In the genomic region with DNA sequence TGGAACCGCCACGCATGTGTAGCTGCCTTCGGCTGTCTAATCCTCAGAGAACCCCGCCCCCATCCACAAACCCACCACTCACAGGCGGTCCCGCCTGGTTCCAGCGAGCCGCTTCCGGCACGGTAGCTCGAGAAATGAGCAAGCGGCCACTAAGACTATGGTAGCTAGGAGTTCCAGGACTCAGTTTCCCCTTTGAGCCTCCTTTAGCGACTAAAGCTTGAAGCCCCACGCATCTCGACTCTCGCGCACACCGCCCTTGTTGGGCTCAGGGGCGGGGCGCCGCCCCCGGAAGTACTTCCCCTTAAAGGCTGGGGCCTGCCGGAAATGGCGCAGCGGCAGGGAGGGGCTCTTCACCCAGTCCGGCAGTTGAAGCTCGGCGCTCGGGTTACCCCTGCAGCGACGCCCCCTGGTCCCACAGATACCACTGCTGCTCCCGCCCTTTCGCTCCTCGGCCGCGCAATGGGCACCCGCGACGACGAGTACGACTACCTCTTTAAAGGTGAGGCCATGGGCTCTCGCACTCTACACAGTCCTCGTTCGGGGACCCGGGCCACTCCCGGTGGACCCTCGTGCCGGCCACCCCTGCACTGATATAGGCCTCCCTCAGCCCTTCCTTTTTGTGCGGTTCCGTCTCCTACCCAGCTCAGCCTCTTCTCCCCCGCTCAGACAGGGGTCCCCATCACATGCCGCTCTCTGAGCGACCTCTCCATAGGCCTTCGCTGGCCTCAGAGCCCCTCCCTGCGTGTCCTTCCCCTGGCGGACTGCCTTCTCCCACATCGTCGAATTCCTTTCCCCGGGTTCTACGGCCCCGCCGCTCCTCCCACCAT, we compare ENCODE assay signal across 1 cellular context.
TF ChIP-seq lines count a peak whose summit lies in the region.

A gene (plus strand): TSS at position 365 of the 827 bp plus-strand sequence. CDS start 95 bp downstream, at position 460.

TF ChIP-seq in HepG2, 621 proteins besides CTCF, POLR2A, EP300 and RAD21 (continued from another document and continues in another):
- TF ChIP-seq, protein P1, sequence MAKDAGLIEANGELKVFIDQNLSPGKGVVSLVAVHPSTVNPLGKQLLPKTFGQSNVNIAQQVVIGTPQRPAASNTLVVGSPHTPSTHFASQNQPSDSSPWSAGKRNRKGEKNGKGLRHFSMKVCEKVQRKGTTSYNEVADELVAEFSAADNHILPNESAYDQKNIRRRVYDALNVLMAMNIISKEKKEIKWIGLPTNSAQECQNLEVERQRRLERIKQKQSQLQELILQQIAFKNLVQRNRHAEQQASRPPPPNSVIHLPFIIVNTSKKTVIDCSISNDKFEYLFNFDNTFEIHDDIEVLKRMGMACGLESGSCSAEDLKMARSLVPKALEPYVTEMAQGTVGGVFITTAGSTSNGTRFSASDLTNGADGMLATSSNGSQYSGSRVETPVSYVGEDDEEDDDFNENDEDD (CRISPR knock-in tag; IDR thresholded peaks at IDR 0.05; ENCODE audit: borderline replicate concordance) = peak; percentile 78; the same call in 1 of the 2 replicates
- TF ChIP-seq STAT5B (CRISPR knock-in tag; IDR thresholded peaks at IDR 0.05) (no peak; the same call in 1 of the 2 replicates), POLR2AphosphoS2 (IDR thresholded peaks at IDR 0.05; ENCODE audit: low read depth, low read length) (no peak), KLF6 (CRISPR knock-in tag; IDR thresholded peaks at IDR 0.05) (peak; percentile 74; the same call in 1 of the 2 replicates), NKX3-1 (CRISPR knock-in tag; IDR thresholded peaks at IDR 0.05) (peak; percentile 47), NONO (IDR thresholded peaks at IDR 0.05) (no peak), NONO (CRISPR knock-in tag; conservative IDR thresholded peaks at IDR 0.05) (0 out of 2 replicates have a peak, but pooled peaks have one; percentile 63), GTF2F1 (IDR thresholded peaks at IDR 0.05; ENCODE audit: low read length) (0 out of 2 replicates have a peak, but pooled peaks have one; percentile 21), ZNF337 (CRISPR knock-in tag; IDR thresholded peaks at IDR 0.05; ENCODE audit: borderline replicate concordance, low read depth) (0 out of 2 replicates have a peak, but pooled peaks have one; percentile 41), SALL1 (CRISPR knock-in tag; IDR thresholded peaks at IDR 0.05) (peak; percentile 81), SP2 (CRISPR knock-in tag; IDR thresholded peaks at IDR 0.05) (peak; percentile 79), NCOA1 (CRISPR knock-in tag; IDR thresholded peaks at IDR 0.05) (0 out of 2 replicates have a peak, but pooled peaks have one; percentile 24), BCL6 (CRISPR knock-in tag; IDR thresholded peaks at IDR 0.05) (peak; percentile 13; the same call in 1 of the 2 replicates), ZFYVE20 (CRISPR knock-in tag; IDR thresholded peaks at IDR 0.05; ENCODE audit: borderline replicate concordance, low read depth) (0 out of 2 replicates have a peak, but pooled peaks have one; percentile 82), ZBTB20 (CRISPR knock-in tag; IDR thresholded peaks at IDR 0.05; ENCODE audit: borderline replicate concordance, low read depth) (no peak), GATAD1 (CRISPR knock-in tag; IDR thresholded peaks at IDR 0.05) (peak; percentile 88), SNAPC2 (CRISPR knock-in tag; IDR thresholded peaks at IDR 0.05) (no peak), FOXK1 (CRISPR knock-in tag; IDR thresholded peaks at IDR 0.05; ENCODE audit: borderline replicate concordance, low read depth) (peak; percentile 86; the same call in 1 of the 2 replicates), REL (CRISPR knock-in tag; conservative IDR thresholded peaks at IDR 0.05) (peak; percentile 62; the same call in 1 of the 2 replicates), ZNF670 (CRISPR knock-in tag; IDR thresholded peaks at IDR 0.05; ENCODE audit: borderline replicate concordance) (peak; percentile 78; the same call in 1 of the 2 replicates), ZNF780A (CRISPR knock-in tag; IDR thresholded peaks at IDR 0.05) (peak; percentile 61), ZNF234 (CRISPR knock-in tag; conservative IDR thresholded peaks at IDR 0.05) (no peak), ZNF678 (CRISPR knock-in tag; IDR thresholded peaks at IDR 0.05) (no peak), ZNF720 (CRISPR knock-in tag; IDR thresholded peaks at IDR 0.05) (no peak), ARNT2 (CRISPR knock-in tag; IDR thresholded peaks at IDR 0.05; ENCODE audit: low read depth) (peak; percentile 90), ZNF549 (CRISPR knock-in tag; IDR thresholded peaks at IDR 0.05) (no peak), IRX3 (CRISPR knock-in tag; IDR thresholded peaks at IDR 0.05; ENCODE audit: borderline replicate concordance, low read depth) (no peak), ARHGAP35 (CRISPR knock-in tag; IDR thresholded peaks at IDR 0.05; ENCODE audit: borderline replicate concordance) (peak; percentile 86; the same call in 1 of the 2 replicates), ISL2 (CRISPR knock-in tag; IDR thresholded peaks at IDR 0.05) (peak; percentile 51; the same call in 1 of the 2 replicates), STAG1 (CRISPR knock-in tag; IDR thresholded peaks at IDR 0.05) (peak; percentile 44), SOX5 (CRISPR knock-in tag; IDR thresholded peaks at IDR 0.05; ENCODE audit: borderline replicate concordance) (peak; percentile 66; the same call in 1 of the 2 replicates), AHR (CRISPR knock-in tag; IDR thresholded peaks at IDR 0.05) (peak; percentile 82; the same call in 1 of the 2 replicates), CEBPB (IDR thresholded peaks at IDR 0.05; ENCODE audit: borderline replicate concordance, low read depth, low read length) (no peak), RNF2 (conservative IDR thresholded peaks at IDR 0.05; ENCODE audit: low read depth) (peak; percentile 65)
- TF ChIP-seq, protein P2, sequence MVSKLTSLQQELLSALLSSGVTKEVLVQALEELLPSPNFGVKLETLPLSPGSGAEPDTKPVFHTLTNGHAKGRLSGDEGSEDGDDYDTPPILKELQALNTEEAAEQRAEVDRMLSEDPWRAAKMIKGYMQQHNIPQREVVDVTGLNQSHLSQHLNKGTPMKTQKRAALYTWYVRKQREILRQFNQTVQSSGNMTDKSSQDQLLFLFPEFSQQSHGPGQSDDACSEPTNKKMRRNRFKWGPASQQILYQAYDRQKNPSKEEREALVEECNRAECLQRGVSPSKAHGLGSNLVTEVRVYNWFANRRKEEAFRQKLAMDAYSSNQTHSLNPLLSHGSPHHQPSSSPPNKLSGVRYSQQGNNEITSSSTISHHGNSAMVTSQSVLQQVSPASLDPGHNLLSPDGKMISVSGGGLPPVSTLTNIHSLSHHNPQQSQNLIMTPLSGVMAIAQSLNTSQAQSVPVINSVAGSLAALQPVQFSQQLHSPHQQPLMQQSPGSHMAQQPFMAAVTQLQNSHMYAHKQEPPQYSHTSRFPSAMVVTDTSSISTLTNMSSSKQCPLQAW (CRISPR knock-in tag; IDR thresholded peaks at IDR 0.05) = peak; percentile 35
- TF ChIP-seq, protein P3, sequence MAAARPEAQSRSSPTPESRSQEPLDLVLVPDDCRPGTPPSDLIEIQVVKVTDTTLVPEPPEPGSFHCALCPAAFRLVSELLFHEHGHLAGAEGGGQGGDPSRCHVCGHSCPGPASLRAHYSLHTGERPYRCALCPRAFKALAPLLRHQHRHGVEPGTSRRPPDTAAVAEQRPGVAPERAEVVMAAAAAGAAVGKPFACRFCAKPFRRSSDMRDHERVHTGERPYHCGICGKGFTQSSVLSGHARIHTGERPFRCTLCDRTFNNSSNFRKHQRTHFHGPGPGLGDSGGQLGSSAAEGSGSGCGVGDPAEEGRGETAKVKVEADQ (CRISPR knock-in tag; IDR thresholded peaks at IDR 0.05; ENCODE audit: borderline replicate concordance) = peak; percentile 79
- TF ChIP-seq, protein P4, sequence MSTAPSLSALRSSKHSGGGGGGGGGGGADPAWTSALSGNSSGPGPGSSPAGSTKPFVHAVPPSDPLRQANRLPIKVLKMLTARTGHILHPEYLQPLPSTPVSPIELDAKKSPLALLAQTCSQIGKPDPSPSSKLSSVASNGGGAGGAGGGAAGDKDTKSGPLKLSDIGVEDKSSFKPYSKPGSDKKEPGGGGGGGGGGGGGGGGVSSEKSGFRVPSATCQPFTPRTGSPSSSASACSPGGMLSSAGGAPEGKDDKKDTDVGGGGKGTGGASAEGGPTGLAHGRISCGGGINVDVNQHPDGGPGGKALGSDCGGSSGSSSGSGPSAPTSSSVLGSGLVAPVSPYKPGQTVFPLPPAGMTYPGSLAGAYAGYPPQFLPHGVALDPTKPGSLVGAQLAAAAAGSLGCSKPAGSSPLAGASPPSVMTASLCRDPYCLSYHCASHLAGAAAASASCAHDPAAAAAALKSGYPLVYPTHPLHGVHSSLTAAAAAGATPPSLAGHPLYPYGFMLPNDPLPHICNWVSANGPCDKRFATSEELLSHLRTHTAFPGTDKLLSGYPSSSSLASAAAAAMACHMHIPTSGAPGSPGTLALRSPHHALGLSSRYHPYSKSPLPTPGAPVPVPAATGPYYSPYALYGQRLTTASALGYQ (CRISPR knock-in tag; IDR thresholded peaks at IDR 0.05) = peak; percentile 32; the same call in 1 of the 2 replicates
- TF ChIP-seq, protein P5, sequence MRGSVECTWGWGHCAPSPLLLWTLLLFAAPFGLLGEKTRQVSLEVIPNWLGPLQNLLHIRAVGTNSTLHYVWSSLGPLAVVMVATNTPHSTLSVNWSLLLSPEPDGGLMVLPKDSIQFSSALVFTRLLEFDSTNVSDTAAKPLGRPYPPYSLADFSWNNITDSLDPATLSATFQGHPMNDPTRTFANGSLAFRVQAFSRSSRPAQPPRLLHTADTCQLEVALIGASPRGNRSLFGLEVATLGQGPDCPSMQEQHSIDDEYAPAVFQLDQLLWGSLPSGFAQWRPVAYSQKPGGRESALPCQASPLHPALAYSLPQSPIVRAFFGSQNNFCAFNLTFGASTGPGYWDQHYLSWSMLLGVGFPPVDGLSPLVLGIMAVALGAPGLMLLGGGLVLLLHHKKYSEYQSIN (CRISPR knock-in tag; IDR thresholded peaks at IDR 0.05; ENCODE audit: borderline replicate concordance) = no peak
- TF ChIP-seq, protein P6, sequence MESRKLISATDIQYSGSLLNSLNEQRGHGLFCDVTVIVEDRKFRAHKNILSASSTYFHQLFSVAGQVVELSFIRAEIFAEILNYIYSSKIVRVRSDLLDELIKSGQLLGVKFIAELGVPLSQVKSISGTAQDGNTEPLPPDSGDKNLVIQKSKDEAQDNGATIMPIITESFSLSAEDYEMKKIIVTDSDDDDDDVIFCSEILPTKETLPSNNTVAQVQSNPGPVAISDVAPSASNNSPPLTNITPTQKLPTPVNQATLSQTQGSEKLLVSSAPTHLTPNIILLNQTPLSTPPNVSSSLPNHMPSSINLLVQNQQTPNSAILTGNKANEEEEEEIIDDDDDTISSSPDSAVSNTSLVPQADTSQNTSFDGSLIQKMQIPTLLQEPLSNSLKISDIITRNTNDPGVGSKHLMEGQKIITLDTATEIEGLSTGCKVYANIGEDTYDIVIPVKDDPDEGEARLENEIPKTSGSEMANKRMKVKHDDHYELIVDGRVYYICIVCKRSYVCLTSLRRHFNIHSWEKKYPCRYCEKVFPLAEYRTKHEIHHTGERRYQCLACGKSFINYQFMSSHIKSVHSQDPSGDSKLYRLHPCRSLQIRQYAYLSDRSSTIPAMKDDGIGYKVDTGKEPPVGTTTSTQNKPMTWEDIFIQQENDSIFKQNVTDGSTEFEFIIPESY (CRISPR knock-in tag; IDR thresholded peaks at IDR 0.05) = peak; percentile 3
- TF ChIP-seq, protein P7, sequence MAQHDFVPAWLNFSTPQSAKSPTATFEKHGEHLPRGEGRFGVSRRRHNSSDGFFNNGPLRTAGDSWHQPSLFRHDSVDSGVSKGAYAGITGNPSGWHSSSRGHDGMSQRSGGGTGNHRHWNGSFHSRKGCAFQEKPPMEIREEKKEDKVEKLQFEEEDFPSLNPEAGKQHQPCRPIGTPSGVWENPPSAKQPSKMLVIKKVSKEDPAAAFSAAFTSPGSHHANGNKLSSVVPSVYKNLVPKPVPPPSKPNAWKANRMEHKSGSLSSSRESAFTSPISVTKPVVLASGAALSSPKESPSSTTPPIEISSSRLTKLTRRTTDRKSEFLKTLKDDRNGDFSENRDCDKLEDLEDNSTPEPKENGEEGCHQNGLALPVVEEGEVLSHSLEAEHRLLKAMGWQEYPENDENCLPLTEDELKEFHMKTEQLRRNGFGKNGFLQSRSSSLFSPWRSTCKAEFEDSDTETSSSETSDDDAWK (CRISPR knock-in tag; IDR thresholded peaks at IDR 0.05) = no peak
- TF ChIP-seq, protein P8, sequence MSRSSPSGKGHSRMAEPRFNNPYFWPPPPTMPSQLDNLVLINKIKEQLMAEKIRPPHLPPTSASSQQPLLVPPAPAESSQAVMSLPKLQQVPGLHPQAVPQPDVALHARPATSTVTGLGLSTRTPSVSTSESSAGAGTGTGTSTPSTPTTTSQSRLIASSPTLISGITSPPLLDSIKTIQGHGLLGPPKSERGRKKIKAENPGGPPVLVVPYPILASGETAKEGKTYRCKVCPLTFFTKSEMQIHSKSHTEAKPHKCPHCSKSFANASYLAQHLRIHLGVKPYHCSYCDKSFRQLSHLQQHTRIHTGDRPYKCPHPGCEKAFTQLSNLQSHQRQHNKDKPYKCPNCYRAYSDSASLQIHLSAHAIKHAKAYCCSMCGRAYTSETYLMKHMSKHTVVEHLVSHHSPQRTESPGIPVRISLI (CRISPR knock-in tag; IDR thresholded peaks at IDR 0.05; ENCODE audit: borderline replicate concordance) = no peak; the same call in 1 of the 2 replicates
- TF ChIP-seq, protein P9, sequence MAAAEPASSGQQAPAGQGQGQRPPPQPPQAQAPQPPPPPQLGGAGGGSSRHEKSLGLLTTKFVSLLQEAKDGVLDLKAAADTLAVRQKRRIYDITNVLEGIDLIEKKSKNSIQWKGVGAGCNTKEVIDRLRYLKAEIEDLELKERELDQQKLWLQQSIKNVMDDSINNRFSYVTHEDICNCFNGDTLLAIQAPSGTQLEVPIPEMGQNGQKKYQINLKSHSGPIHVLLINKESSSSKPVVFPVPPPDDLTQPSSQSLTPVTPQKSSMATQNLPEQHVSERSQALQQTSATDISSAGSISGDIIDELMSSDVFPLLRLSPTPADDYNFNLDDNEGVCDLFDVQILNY (CRISPR knock-in tag; conservative IDR thresholded peaks at IDR 0.05) = no peak; the same call in 1 of the 2 replicates
- TF ChIP-seq, protein P10, sequence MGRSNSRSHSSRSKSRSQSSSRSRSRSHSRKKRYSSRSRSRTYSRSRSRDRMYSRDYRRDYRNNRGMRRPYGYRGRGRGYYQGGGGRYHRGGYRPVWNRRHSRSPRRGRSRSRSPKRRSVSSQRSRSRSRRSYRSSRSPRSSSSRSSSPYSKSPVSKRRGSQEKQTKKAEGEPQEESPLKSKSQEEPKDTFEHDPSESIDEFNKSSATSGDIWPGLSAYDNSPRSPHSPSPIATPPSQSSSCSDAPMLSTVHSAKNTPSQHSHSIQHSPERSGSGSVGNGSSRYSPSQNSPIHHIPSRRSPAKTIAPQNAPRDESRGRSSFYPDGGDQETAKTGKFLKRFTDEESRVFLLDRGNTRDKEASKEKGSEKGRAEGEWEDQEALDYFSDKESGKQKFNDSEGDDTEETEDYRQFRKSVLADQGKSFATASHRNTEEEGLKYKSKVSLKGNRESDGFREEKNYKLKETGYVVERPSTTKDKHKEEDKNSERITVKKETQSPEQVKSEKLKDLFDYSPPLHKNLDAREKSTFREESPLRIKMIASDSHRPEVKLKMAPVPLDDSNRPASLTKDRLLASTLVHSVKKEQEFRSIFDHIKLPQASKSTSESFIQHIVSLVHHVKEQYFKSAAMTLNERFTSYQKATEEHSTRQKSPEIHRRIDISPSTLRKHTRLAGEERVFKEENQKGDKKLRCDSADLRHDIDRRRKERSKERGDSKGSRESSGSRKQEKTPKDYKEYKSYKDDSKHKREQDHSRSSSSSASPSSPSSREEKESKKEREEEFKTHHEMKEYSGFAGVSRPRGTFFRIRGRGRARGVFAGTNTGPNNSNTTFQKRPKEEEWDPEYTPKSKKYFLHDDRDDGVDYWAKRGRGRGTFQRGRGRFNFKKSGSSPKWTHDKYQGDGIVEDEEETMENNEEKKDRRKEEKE (IDR thresholded peaks at IDR 0.05) = no peak
